In the genomic region with DNA sequence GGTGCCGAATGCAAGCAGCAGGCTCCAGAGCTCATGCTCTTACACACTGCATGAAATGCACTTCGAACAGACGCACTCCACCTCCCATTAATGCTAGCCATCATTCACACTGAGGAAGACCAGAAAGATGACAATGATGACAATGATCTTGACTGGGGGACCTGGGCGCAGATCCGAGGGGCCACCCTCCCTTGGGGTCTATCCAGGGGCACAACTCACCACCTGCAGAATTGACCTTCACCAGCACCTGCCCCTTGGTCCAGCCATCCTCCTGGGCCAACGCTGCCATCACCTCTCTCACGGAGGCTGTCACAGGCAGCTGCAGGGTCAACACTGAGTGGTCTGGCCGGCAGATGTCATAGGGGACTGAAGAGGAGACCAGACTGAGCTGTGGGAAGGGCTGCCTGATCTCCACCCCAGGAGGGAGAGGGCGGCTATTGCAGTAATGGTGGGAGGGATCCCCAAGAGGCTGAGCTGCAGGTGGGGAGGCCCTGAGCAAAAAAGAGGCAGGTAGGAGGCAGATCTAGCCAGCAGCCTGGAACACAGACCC, we compare ENCODE assay signal across 12 cellular contexts. TPM values are rescaled to one million over a fixed set of nuclear protein-coding genes. Genes with fewer than 3 reads are reported as not detected.
DNase-seq lines count a peak whose midpoint lies in the region; ATAC-seq and TF ChIP-seq lines count a peak whose summit lies in the region.
"Had no signal": no experiment of that assay in that cellular context is flagged by ENCODE, and none has a peak within 500 bp of the region (broad histone marks: within the 10 kb centered on the region; RNA-seq: fewer than 3 reads in every experiment).

No MANE protein-coding gene starts in this region.

- CTCF ChIA-PET in HCT116 (lab: Charles Lee) (interaction anchor here (0.7 to 6.2 kb wide), 18 partner anchors 11 to 711 kb away, joined by 3 to 197 read pairs (median 6); partner anchors contain the start of genes RAPGEF3 and SLC48A1), PC-9 (lab: Charles Lee) (interaction anchor here (0.6 to 5.4 kb wide), 11 partner anchors 16 to 436 kb away, joined by 3 to 31 read pairs (median 5); partner anchors contain the start of gene ENDOU)

- no peak overlapping the region for H3K9ac ChIP-seq in HCT116 (ENCODE audit: low read length)

- H3K27me3 Mint-ChIP-seq in endothelial cell (ENCODE audit: unreplicated experiment): peaks cover 27% of the 10 kb centered on the region
- peaks cover 0 to 4% of the 10 kb centered on the region in 2 donors for H3K27me3 Mint-ChIP-seq in stimulated activated naive B cell treated with anti-CD40 and anti-IgM and Interleukin-4, amounts not matched to agents 10 μg/mL and 1 μg/mL and 100 μg/mL, for 72 hours

- H3K4me2 ChIP-seq in HCT116 (ENCODE audit: low read length) (peak overlapping the region; percentile 55), PC-9 (0 out of 2 replicates have a peak overlapping the region, but pooled peaks have one; percentile 4)

- no peak for DNase-seq in HCT116 (ENCODE audit: low read depth, low spot score)
- no peak for DNase-seq in PC-9
- DNase-seq in endothelial cell (ENCODE audit: low spot score): no peak
- DNase-seq in stimulated activated naive B cell treated with anti-CD40 and anti-IgM and Interleukin-4, amounts not matched to agents 10 μg/mL and 1 μg/mL and 100 μg/mL, for 72 hours: no peak
- no peak for DNase-seq in CD1c-positive myeloid dendritic cell (ENCODE audit: extremely low spot score)
- no peak for DNase-seq in heart right ventricle
- no peak for DNase-seq in sigmoid colon
- DNase-seq: BE2C, DMS 273 treated with DMSO at 0.1 percent for 48 hours, EL had no signal

- H3K9me3 Mint-ChIP-seq in endothelial cell (ENCODE audit: unreplicated experiment): no peaks in the 10 kb centered on the region
- H3K9me3 Mint-ChIP-seq in stimulated activated naive B cell treated with anti-CD40 and anti-IgM and Interleukin-4, amounts not matched to agents 10 μg/mL and 1 μg/mL and 100 μg/mL, for 72 hours: no peaks in the 10 kb centered on the region

- TF ChIP-seq CTCF in HCT116 (IDR thresholded peaks at IDR 0.05 in 2 of 3, conservative IDR thresholded peaks at IDR 0.05 in 1 of 3; ENCODE audit: borderline replicate concordance in 1 of 3, insufficient read depth in 1 of 3, low read depth in 2 of 3, low read length in 2 of 3) (no peak), PC-9 (conservative IDR thresholded peaks at IDR 0.05) (no peak), endothelial cell (IDR thresholded peaks at IDR 0.05; ENCODE audit: unreplicated experiment) (no peak), heart right ventricle (IDR thresholded peaks at IDR 0.05) (no peak), sigmoid colon (IDR thresholded peaks at IDR 0.05) (no peak)

- RAD21 ChIA-PET in HCT116 (lab: Charles Lee; ENCODE audit: low non-redundant PET in 1 of 2, low total read pairs in 2 of 2, uncharacterized antibody in 2 of 2, unreplicated experiment in 2 of 2): interaction anchor here (0.6 to 5.5 kb wide), 14 partner anchors 11 to 1654 kb away, joined by 3 to 61 read pairs (median 5); partner anchors contain the start of gene RAPGEF3 (in 1 of the 2)

- POLR2A ChIA-PET in HCT116 (lab: Charles Lee) (interaction anchor here (1.0 to 1.5 kb wide), 4 partner anchors 20 to 95 kb away, joined by 3 to 7 read pairs (median 5); partner anchors contain the start of gene SLC48A1), PC-9 (lab: Charles Lee; ENCODE audit: unreplicated experiment) (interaction anchor here (0.7 kb wide), 2 partner anchors 11 to 27 kb away, joined by 3 to 8 read pairs; no protein-coding TSS in a partner anchor)

- no peak for ATAC-seq in HCT116
- no peak for ATAC-seq in stimulated activated naive B cell treated with anti-CD40 and anti-IgM and Interleukin-4, amounts not matched to agents 10 μg/mL and 1 μg/mL and 100 μg/mL, for 72 hours (replicated peaks)
- ATAC-seq in heart right ventricle: no peak

- no peaks in the 10 kb centered on the region for H3K9me3 ChIP-seq in HCT116 (ENCODE audit: control insufficient read depth in 1 of 2, insufficient read depth in 1 of 2, low read depth in 1 of 2, low read length in 2 of 2)
- no peaks in the 10 kb centered on the region for H3K9me3 ChIP-seq in PC-9 (ENCODE audit: insufficient read depth, low read depth)
- H3K9me3 ChIP-seq in heart right ventricle: no peaks in the 10 kb centered on the region
- no peaks in the 10 kb centered on the region for H3K9me3 ChIP-seq in sigmoid colon
- H3K9me3 ChIP-seq: BE2C had no signal

- WGBS in heart right ventricle, 2 donors: 83 to 90% methylated on average over 9 of the region's 9 CpGs
- 77 to 85% methylated on average over 9 of the region's 9 CpGs for WGBS in sigmoid colon, 2 donors

- H3K36me3 ChIP-seq in HCT116 (ENCODE audit: control insufficient read depth in 1 of 2, insufficient read depth in 2 of 2, low read length in 2 of 2) (no peaks in the 10 kb centered on the region), PC-9 (ENCODE audit: low read depth) (no peaks in the 10 kb centered on the region), heart right ventricle (peaks cover 0 to 48% (median 0%) of the 10 kb centered on the region in 9 donors), sigmoid colon (no peaks in the 10 kb centered on the region)
- H3K36me3 ChIP-seq: BE2C had no signal

- H3K79me2 ChIP-seq in HCT116 (ENCODE audit: insufficient read depth, low read length) (no peaks in the 10 kb centered on the region), PC-9 (ENCODE audit: low read depth) (no peaks in the 10 kb centered on the region)

- H3F3A ChIP-seq in PC-9 (ENCODE audit: insufficient read depth, low read depth): peaks cover 10% of the 10 kb centered on the region

- H3K36me3 Mint-ChIP-seq in endothelial cell (ENCODE audit: low read depth, unreplicated experiment): peaks cover 48% of the 10 kb centered on the region
- H3K36me3 Mint-ChIP-seq in stimulated activated naive B cell treated with anti-CD40 and anti-IgM and Interleukin-4, amounts not matched to agents 10 μg/mL and 1 μg/mL and 100 μg/mL, for 72 hours: peaks cover 7 to 8% of the 10 kb centered on the region in 2 donors

- intact Hi-C loops in HCT116 (cut with micrococcal nuclease) (no loop called here), PC-9 (cut with micrococcal nuclease; ENCODE audit: unreplicated experiment) (no loop called here), heart right ventricle (cut with DNase I) (loop anchor here in 1 of 10 donors (5.0 kb wide), 1 partner anchor 34 kb away; no protein-coding TSS in a partner anchor), sigmoid colon (cut with DNase I) (no loop called here)

- H3K27ac Mint-ChIP-seq in endothelial cell (ENCODE audit: unreplicated experiment): peak overlapping the region; percentile 42
- peak overlapping the region; percentile 86 for H3K27ac Mint-ChIP-seq in stimulated activated naive B cell treated with anti-CD40 and anti-IgM and Interleukin-4, amounts not matched to agents 10 μg/mL and 1 μg/mL and 100 μg/mL, for 72 hours

- H2AFZ ChIP-seq in HCT116 (ENCODE audit: low read depth, low read length, poor library complexity, severe bottlenecking) (no peak overlapping the region), PC-9 (no peak overlapping the region)

- H3K4me3 Mint-ChIP-seq in endothelial cell (ENCODE audit: unreplicated experiment): peak overlapping the region; percentile 48
- H3K4me3 Mint-ChIP-seq in stimulated activated naive B cell treated with anti-CD40 and anti-IgM and Interleukin-4, amounts not matched to agents 10 μg/mL and 1 μg/mL and 100 μg/mL, for 72 hours: no peak overlapping the region

- no TSS peak for BruUV-seq in HCT116 (replicated peaks; lab: Mats Ljungman, UMichigan)
- BruUV-seq in PC-9 (replicated peaks; lab: Mats Ljungman, UMichigan): no TSS peak

- no peak for TF ChIP-seq RAD21 in HCT116 (IDR thresholded peaks at IDR 0.05; ENCODE audit: low read depth)

- TF ChIP-seq POLR2A in HCT116 (IDR thresholded peaks at IDR 0.05; ENCODE audit: borderline replicate concordance, extremely low read depth, insufficient read depth, insufficient read length) (no peak), sigmoid colon (IDR thresholded peaks at IDR 0.05) (no peak)

- peaks cover 16% of the 10 kb centered on the region for H3K4me1 Mint-ChIP-seq in endothelial cell (ENCODE audit: unreplicated experiment)
- H3K4me1 Mint-ChIP-seq in stimulated activated naive B cell treated with anti-CD40 and anti-IgM and Interleukin-4, amounts not matched to agents 10 μg/mL and 1 μg/mL and 100 μg/mL, for 72 hours: peaks cover 70 to 77% of the 10 kb centered on the region in 2 donors

- peaks cover 24 to 37% of the 10 kb centered on the region in 2 experiments for H3K4me1 ChIP-seq in HCT116 (ENCODE audit: control insufficient read depth in 1 of 2, insufficient read depth in 2 of 2, low read length in 2 of 2)
- peaks cover 8% of the 10 kb centered on the region for H3K4me1 ChIP-seq in PC-9 (replicated peaks; ENCODE audit: insufficient read depth)
- H3K4me1 ChIP-seq in heart right ventricle: peaks cover 14 to 54% (median 31%) of the 10 kb centered on the region in 9 donors
- H3K4me1 ChIP-seq in sigmoid colon: peaks cover 0 to 13% (median 5%) of the 10 kb centered on the region in 4 donors

- H3K27me3 ChIP-seq in HCT116 (ENCODE audit: insufficient read depth, low read length) (no peaks in the 10 kb centered on the region), PC-9 (ENCODE audit: insufficient read depth, low read depth) (no peaks in the 10 kb centered on the region), heart right ventricle (peaks cover 0 to 5% (median 0%) of the 10 kb centered on the region in 7 donors), sigmoid colon (no peaks in the 10 kb centered on the region)
- H3K27me3 ChIP-seq: BE2C had no signal

- no peaks in the 10 kb centered on the region for H3K9me2 ChIP-seq in HCT116 (ENCODE audit: insufficient read depth)
- no peaks in the 10 kb centered on the region for H3K9me2 ChIP-seq in PC-9 (ENCODE audit: insufficient read depth)

- no peak for TF ChIP-seq EP300 in sigmoid colon (IDR thresholded peaks at IDR 0.05)

- H4K20me1 ChIP-seq in HCT116 (ENCODE audit: insufficient read depth) (no peaks in the 10 kb centered on the region), PC-9 (ENCODE audit: insufficient read depth) (no peaks in the 10 kb centered on the region)

- H3K4me3 ChIP-seq in HCT116 (replicated peaks in 1 of 2; ENCODE audit: low read depth in 1 of 2, low read length in 2 of 2) (no peak overlapping the region), PC-9 (no peak overlapping the region), heart right ventricle (no peak overlapping the region), sigmoid colon (no peak overlapping the region)

- no peak overlapping the region; the same call in 1 of the 2 replicates for H3K27ac ChIP-seq in HCT116 (ENCODE audit: low read depth, low read length)
- H3K27ac ChIP-seq in PC-9: no peak overlapping the region
- H3K27ac ChIP-seq in heart right ventricle: no peak overlapping the region
- H3K27ac ChIP-seq in sigmoid colon: no peak overlapping the region

RNA-seq across cellular contexts. Expression of gene RAPGEF3, which starts 15.3 kb away (rescaled TPM):
- total RNA-seq in HCT116 (2021; ENCODE audit: unreplicated experiment): 1.8 TPM
- polyA plus RNA-seq in HCT116 (2012): 1.1 and 1.9 TPM in 2 replicates
- total RNA-seq in PC-9 (2021): 4.1 and 5.7 TPM in 2 replicates
- total RNA-seq in endothelial cell (ENCODE audit: unreplicated experiment): 81.5 TPM
- 10 to 100 TPM in 9 of 10 donors, 1 to 10 TPM in 1; 9.5 to 54.9 (median 19.8) TPM for total RNA-seq in heart right ventricle
- polyA plus RNA-seq in heart right ventricle: 100 to 1,000 TPM in 1 of 2 donors, 10 to 100 TPM in 1; 22.4 to 173 TPM
- total RNA-seq in sigmoid colon: 10 to 100 TPM; 13.8 to 36.8 (median 14.6) TPM
- polyA plus RNA-seq in sigmoid colon: 10 to 100 TPM in 1 of 3 donors, 1 to 10 TPM in 2; 3.9 to 16.2 (median 4.2) TPM

RNA-seq across cellular contexts. Expression of gene ENDOU, which starts 18.1 kb away (rescaled TPM):
- not detected for total RNA-seq in HCT116 (2021; ENCODE audit: unreplicated experiment)
- 0.08 TPM in 1 of 2 replicates, not detected in the other for polyA plus RNA-seq in HCT116 (2012)
- 0.25 and 0.39 TPM in 2 replicates for total RNA-seq in PC-9 (2021)
- total RNA-seq in endothelial cell (ENCODE audit: unreplicated experiment): 1.6 TPM
- under 1 TPM in 9 of 10 donors, not detected in 1; 0.11 to 0.56 (median 0.31) TPM for total RNA-seq in heart right ventricle
- polyA plus RNA-seq in heart right ventricle: under 1 TPM; 0.26 to 0.29 TPM
- 1 to 10 TPM in 1 of 4 donors, under 1 TPM in 2, not detected in 1; 0.36 to 1.6 (median 0.49) TPM for total RNA-seq in sigmoid colon
- under 1 TPM in 1 of 3 donors, not detected in 2; 0.25 TPM for polyA plus RNA-seq in sigmoid colon
- total RNA-seq: H7, HepG2 had no signal
- polyA plus RNA-seq: HepG2 had no signal

RNA-seq across cellular contexts. Expression of gene SLC48A1, which starts 29.7 kb away (rescaled TPM):
- total RNA-seq in HCT116 (2021; ENCODE audit: unreplicated experiment) (20.0 TPM), PC-9 (2021) (76.4 and 108 TPM in 2 replicates), endothelial cell (ENCODE audit: unreplicated experiment) (65.5 TPM), heart right ventricle (10 to 100 TPM; 18.6 to 31.9 (median 22.1) TPM), sigmoid colon (10 to 100 TPM; 30.3 to 46.6 (median 32.2) TPM)
- polyA plus RNA-seq in HCT116 (2012): 12.2 and 15.7 TPM in 2 replicates
- polyA plus RNA-seq in heart right ventricle (10 to 100 TPM; 12.6 to 26.2 TPM), sigmoid colon (10 to 100 TPM in 2 of 3 donors, 1 to 10 TPM in 1; 6.9 to 14.2 (median 12.0) TPM)

RNA-seq across cellular contexts. Expression of gene RPAP3, which starts 37.6 kb away (rescaled TPM):
- total RNA-seq in HCT116 (2021; ENCODE audit: unreplicated experiment) (48.3 TPM), PC-9 (2021) (31.6 and 37.0 TPM in 2 replicates), endothelial cell (ENCODE audit: unreplicated experiment) (36.8 TPM), heart right ventricle (10 to 100 TPM; 18.6 to 28.0 (median 21.8) TPM), sigmoid colon (10 to 100 TPM; 21.0 to 29.3 (median 25.6) TPM)
- 8.1 and 12.7 TPM in 2 replicates for polyA plus RNA-seq in HCT116 (2012)
- polyA plus RNA-seq in heart right ventricle (10 to 100 TPM in 1 of 2 donors, 1 to 10 TPM in 1; 4.8 to 10.1 TPM), sigmoid colon (10 to 100 TPM in 2 of 3 donors, 1 to 10 TPM in 1; 6.7 to 14.5 (median 10.2) TPM)
